ENCODE assay signal across 22 cellular contexts in genomic region chr20:10531848-10532247, GRCh38.
"Had no signal": no experiment of that assay in that cellular context is flagged by ENCODE, and none has a peak within 500 bp of the region (broad histone marks: within the 10 kb centered on the region; RNA-seq: fewer than 3 reads in every experiment).

No MANE protein-coding gene starts in this region.

- H3K36me3 ChIP-seq: thyroid gland, WERI-Rb-1 had no signal

- H3K4me3 ChIP-seq: lung, thyroid gland had no signal

- H3K4me1 ChIP-seq: thyroid gland had no signal

- H3K27ac ChIP-seq: thyroid gland, WERI-Rb-1 had no signal

- H3K27me3 ChIP-seq: thyroid gland had no signal

- H3K4me3 Mint-ChIP-seq: activated naive CD8-positive, alpha-beta T cell; brain; mesothelial cell of epicardium; natural killer cell treated with Interleukin-12 subunit alpha and Interleukin-12 subunit beta and Interleukin-15 and Interleukin-18, amount 100 ng/mL, for 72 hours had no signal

- H3K9me3 Mint-ChIP-seq: brain; mesothelial cell of epicardium; natural killer cell treated with Interleukin-12 subunit alpha and Interleukin-12 subunit beta and Interleukin-15 and Interleukin-18, amount 100 ng/mL, for 72 hours had no signal

- FAIRE-seq: endometrium, keratinocyte, urothelium cell line had no signal

- H3K27me3 Mint-ChIP-seq: activated naive CD8-positive, alpha-beta T cell; brain; natural killer cell treated with Interleukin-12 subunit alpha and Interleukin-12 subunit beta and Interleukin-15 and Interleukin-18, amount 100 ng/mL, for 72 hours had no signal

- H3K9me3 ChIP-seq: thyroid gland had no signal

- H3K36me3 Mint-ChIP-seq: brain; natural killer cell treated with Interleukin-12 subunit alpha and Interleukin-12 subunit beta and Interleukin-15 and Interleukin-18, amount 100 ng/mL, for 72 hours had no signal

- DNase-seq: activated CD4-positive, alpha-beta T cell treated with anti-CD3 and anti-CD28 coated beads for 1 hour; activated CD4-positive, alpha-beta T cell treated with anti-CD3 and anti-CD28 coated beads, Interleukin-2, amount 50 U/mL, for 4 hours; amniotic stem cell; cortex of kidney; glutamatergic neuron; hippocampal formation; posterior cingulate gyrus; stimulated activated CD4-positive, alpha-beta T cell treated with anti-CD3 and anti-CD28 coated beads, Interleukin-1b, Interleukin-23, amount 100 ng/mL, for 48 hours; stimulated activated CD8-positive, alpha-beta memory T cell treated with anti-CD3 and anti-CD28 coated beads, Interleukin-4, amount 100 ng/mL, for 48 hours; stimulated activated naive CD4-positive, alpha-beta T cell treated with Interleukin-2 at 50 U/mL for 16 hours; SW 1271; T-helper 2 cell; thyroid gland; WERI-Rb-1 had no signal

- H3K27ac Mint-ChIP-seq: activated naive CD8-positive, alpha-beta T cell; brain; mesothelial cell of epicardium; natural killer cell treated with Interleukin-12 subunit alpha and Interleukin-12 subunit beta and Interleukin-15 and Interleukin-18, amount 100 ng/mL, for 72 hours had no signal

- ATAC-seq: natural killer cell treated with Interleukin-12 subunit alpha and Interleukin-12 subunit beta and Interleukin-15 and Interleukin-18, amount 100 ng/mL, for 72 hours had no signal
